13 cellular contexts compared by ENCODE assay signal in genomic region chr21:45322960-45323461, GRCh38. TPM values are rescaled to one million over a fixed set of nuclear protein-coding genes. Genes with fewer than 3 reads are reported as not detected.
DNase-seq lines count a peak whose midpoint lies in the region; ATAC-seq, FAIRE-seq and TF ChIP-seq lines count a peak whose summit lies in the region.
"Had no signal": no experiment of that assay in that cellular context is flagged by ENCODE, and none has a peak within 500 bp of the region (broad histone marks: within the 10 kb centered on the region; RNA-seq: fewer than 3 reads in every experiment).

No MANE protein-coding gene starts in this region.

- no peak for DNase-seq in activated naive CD4-positive, alpha-beta T cell treated with anti-CD3 and anti-CD28 coated beads for 36 hours
- DNase-seq in body of pancreas, result peak; percentile 54 to 76 (median 70)
- DNase-seq in HepG2 (ENCODE audit: low spot score), result no peak
- no peak for DNase-seq in vagina (ENCODE audit: extremely low spot score in 2 of 2)
- DNase-seq in 8988T, result no peak
- DNase-seq: hypothalamus; NCI-H1048; stimulated activated CD4-positive, alpha-beta T cell treated with anti-CD3 and anti-CD28 coated beads, Interleukin-12 subunit alpha, Interleukin-12 subunit beta, amount 100 ng/mL, for 4 hours had no signal

- H3K27me3 Mint-ChIP-seq in activated naive CD4-positive, alpha-beta T cell treated with anti-CD3 and anti-CD28 coated beads, Interleukin-2, amount 50 U/mL, for 24 hours, result no peaks in the 10 kb centered on the region
- no peaks in the 10 kb centered on the region for H3K27me3 Mint-ChIP-seq in activated naive CD4-positive, alpha-beta T cell treated with anti-CD3 and anti-CD28 coated beads for 36 hours (ENCODE audit: low read depth)

- H3K9me3 Mint-ChIP-seq in activated naive CD4-positive, alpha-beta T cell treated with anti-CD3 and anti-CD28 coated beads, Interleukin-2, amount 50 U/mL, for 24 hours, result no peaks in the 10 kb centered on the region
- no peaks in the 10 kb centered on the region for H3K9me3 Mint-ChIP-seq in activated naive CD4-positive, alpha-beta T cell treated with anti-CD3 and anti-CD28 coated beads for 36 hours

- H3K79me2 ChIP-seq in HepG2 (ENCODE audit: insufficient read depth, low read length), result no peaks in the 10 kb centered on the region

- intact Hi-C loops in activated naive CD4-positive, alpha-beta T cell treated with anti-CD3 and anti-CD28 coated beads for 36 hours (cut with micrococcal nuclease), result no loop called here
- intact Hi-C loops in body of pancreas (cut with DNase I), result loop anchor here (10.0 kb wide), 1 partner anchor 92 kb away; no protein-coding TSS in a partner anchor
- intact Hi-C loops in HepG2 (cut with micrococcal nuclease; ENCODE audit: unreplicated experiment), result no loop called here
- intact Hi-C loops in vagina (cut with DNase I), result no loop called here

- TF ChIP-seq CTCF in body of pancreas (IDR thresholded peaks at IDR 0.05) (no peak), HepG2 (CRISPR knock-in tag; IDR thresholded peaks at IDR 0.05) (no peak), vagina (IDR thresholded peaks at IDR 0.05) (no peak)

- peak; percentile 36 for ATAC-seq in body of pancreas
- no peak for ATAC-seq in HepG2
- ATAC-seq in GM21737 (IDR thresholded peaks at IDR 0.05; ENCODE audit: unreplicated experiment), result no peak
- ATAC-seq in GM21723 (IDR thresholded peaks at IDR 0.05; ENCODE audit: unreplicated experiment), result no peak

- POLR2A ChIA-PET in HepG2 (lab: Yijun Ruan, JAX), result interaction anchor here (1.2 to 2.6 kb wide), 8 partner anchors 14 to 148 kb away, joined by 3 to 15 read pairs (median 4); no protein-coding TSS in a partner anchor

- CTCF ChIA-PET in activated naive CD4-positive, alpha-beta T cell treated with anti-CD3 and anti-CD28 coated beads for 36 hours (lab: Charles Lee), result interaction anchor here (0.6 to 2.5 kb wide), 3 partner anchors 14 to 52 kb away, joined by 3 to 9 read pairs (median 6); no protein-coding TSS in a partner anchor
- CTCF ChIA-PET in HepG2 (lab: Yijun Ruan, JAX; ENCODE audit: low intra/inter-chr PET ratio, low total read pairs), result no interaction called here

- BruUV-seq in HepG2 (replicated peaks; lab: Mats Ljungman, UMichigan), result no TSS peak

- TF ChIP-seq POLR2A in body of pancreas (IDR thresholded peaks at IDR 0.05) (peak in 1 of 3 donors; percentile 15), HepG2 (IDR thresholded peaks at IDR 0.05; ENCODE audit: insufficient read depth in 1 of 2, low read depth in 2 of 2, low read length in 2 of 2) (no peak), vagina (IDR thresholded peaks at IDR 0.05) (no peak)

- TF ChIP-seq RAD21 in HepG2 (CRISPR knock-in tag; IDR thresholded peaks at IDR 0.05), result no peak

- H3K4me3 ChIP-seq in body of pancreas (no peak overlapping the region), HepG2 (replicated peaks in 1 of 3; ENCODE audit: insufficient read depth in 1 of 3, low read depth in 2 of 3, low read length in 3 of 3) (no peak overlapping the region), vagina (no peak overlapping the region)
- H3K4me3 ChIP-seq: dorsolateral prefrontal cortex, SK-N-MC had no signal

- no peak overlapping the region for H3K27ac Mint-ChIP-seq in activated naive CD4-positive, alpha-beta T cell treated with anti-CD3 and anti-CD28 coated beads, Interleukin-2, amount 50 U/mL, for 24 hours
- no peak overlapping the region for H3K27ac Mint-ChIP-seq in activated naive CD4-positive, alpha-beta T cell treated with anti-CD3 and anti-CD28 coated beads for 36 hours

- H3K4me1 ChIP-seq in body of pancreas, result peaks cover 84% of the 10 kb centered on the region
- peaks cover 74% of the 10 kb centered on the region for H3K4me1 ChIP-seq in HepG2 (ENCODE audit: insufficient read depth, low read length)
- peaks cover 63% of the 10 kb centered on the region for H3K4me1 ChIP-seq in vagina

- in situ Hi-C loops in HepG2 (cut with HindIII; ENCODE audit: extremely low pct_ligation_motif_present, low pct_unique_long_range_greater_than_20kb), result no loop called here

- H3K9ac ChIP-seq in HepG2 (ENCODE audit: insufficient read depth, low read depth, low read length), result no peak overlapping the region

- H3K4me2 ChIP-seq in HepG2 (ENCODE audit: low read depth, low read length), result peak overlapping the region; percentile 36; the same call in 1 of the 2 replicates

- peaks cover 34% of the 10 kb centered on the region for H3K4me1 Mint-ChIP-seq in activated naive CD4-positive, alpha-beta T cell treated with anti-CD3 and anti-CD28 coated beads, Interleukin-2, amount 50 U/mL, for 24 hours
- H3K4me1 Mint-ChIP-seq in activated naive CD4-positive, alpha-beta T cell treated with anti-CD3 and anti-CD28 coated beads for 36 hours (ENCODE audit: low read depth), result peaks cover 23% of the 10 kb centered on the region

- 25% methylated on average over 22 of the region's 22 CpGs; no CpG with 5 or more reads in 1 of the 2 donors for WGBS in body of pancreas, 2 donors
- WGBS in HepG2 (ENCODE audit: low lambda C conversion rate), result 9% methylated on average over 6 of the region's 22 CpGs

- H3K36me3 Mint-ChIP-seq in activated naive CD4-positive, alpha-beta T cell treated with anti-CD3 and anti-CD28 coated beads, Interleukin-2, amount 50 U/mL, for 24 hours, result no peaks in the 10 kb centered on the region
- no peaks in the 10 kb centered on the region for H3K36me3 Mint-ChIP-seq in activated naive CD4-positive, alpha-beta T cell treated with anti-CD3 and anti-CD28 coated beads for 36 hours (ENCODE audit: low read depth)

- H2AFZ ChIP-seq in HepG2 (ENCODE audit: low read length), result no peak overlapping the region

- H3K9me3 ChIP-seq in body of pancreas (no peaks in the 10 kb centered on the region), HepG2 (ENCODE audit: low read length) (no peaks in the 10 kb centered on the region), vagina (no peaks in the 10 kb centered on the region)

- H3K27ac ChIP-seq in body of pancreas (peak overlapping the region; percentile 37 to 96 (median 94)), HepG2 (ENCODE audit: extremely low read length, insufficient read depth, low read length) (no peak overlapping the region), vagina (peak overlapping the region; percentile 25)
- H3K27ac ChIP-seq: SK-N-MC had no signal

- H3K27me3 ChIP-seq in body of pancreas (no peaks in the 10 kb centered on the region), HepG2 (ENCODE audit: control insufficient read depth in 1 of 2, insufficient read depth in 2 of 2, low read length in 2 of 2) (no peaks in the 10 kb centered on the region), vagina (no peaks in the 10 kb centered on the region)

- no peaks in the 10 kb centered on the region for H3K36me3 ChIP-seq in body of pancreas (replicated peaks in 1 of 2; ENCODE audit: insufficient read depth in 1 of 2, low read depth in 2 of 2)
- no peaks in the 10 kb centered on the region for H3K36me3 ChIP-seq in HepG2 (replicated peaks in 1 of 2; ENCODE audit: control insufficient read depth in 1 of 2, insufficient read depth in 2 of 2, low read length in 2 of 2)
- no peaks in the 10 kb centered on the region for H3K36me3 ChIP-seq in vagina

- peak overlapping the region; percentile 7 for H3K4me3 Mint-ChIP-seq in activated naive CD4-positive, alpha-beta T cell treated with anti-CD3 and anti-CD28 coated beads, Interleukin-2, amount 50 U/mL, for 24 hours
- no peak overlapping the region for H3K4me3 Mint-ChIP-seq in activated naive CD4-positive, alpha-beta T cell treated with anti-CD3 and anti-CD28 coated beads for 36 hours

- FAIRE-seq in HepG2 (lab: Jason Lieb, UNC), result no peak

- H4K20me1 ChIP-seq in HepG2 (ENCODE audit: insufficient read depth, low read length), result no peaks in the 10 kb centered on the region

- no peak for TF ChIP-seq EP300 in HepG2 (IDR thresholded peaks at IDR 0.05; ENCODE audit: low read depth in 2 of 2, low read length in 2 of 2)
- no peak for TF ChIP-seq EP300 in HepG2 (CRISPR knock-in tag; IDR thresholded peaks at IDR 0.05; ENCODE audit: borderline replicate concordance)

RNA-seq across cellular contexts. Expression of gene POFUT2, which starts 35.3 kb away (rescaled TPM):
- 10 to 100 TPM; 14.4 to 15.9 TPM for total RNA-seq in activated naive CD4-positive, alpha-beta T cell treated with anti-CD3 and anti-CD28 coated beads for 36 hours
- total RNA-seq in body of pancreas (10 to 100 TPM; 16.3 to 46.1 TPM), HepG2 (2016; rRNA removed; fragmentation: Illumina TruSeq; extraction: Trizol) (9.8 and 24.0 TPM in 2 replicates), vagina (38.3 TPM)
- 2.9 and 4.1 TPM in 2 replicates for total RNA-seq in HepG2 (2016; cell fraction: cytosol; rRNA removed; fragmentation: Illumina TruSeq; extraction: Trizol; ENCODE audit: low read depth)
- 8.5 and 20.1 TPM in 2 replicates for total RNA-seq in HepG2 (2016; cell fraction: insoluble cytoplasmic fraction; rRNA removed; fragmentation: Illumina TruSeq; extraction: Trizol)
- total RNA-seq in HepG2 (2016; cell fraction: membrane; rRNA removed; fragmentation: Illumina TruSeq; extraction: Trizol), result 7.7 and 7.9 TPM in 2 replicates
- 29.0 and 30.4 TPM in 2 replicates for total RNA-seq in HepG2 (2016; cell fraction: nucleus; rRNA removed; fragmentation: Illumina TruSeq; extraction: Trizol)
- polyA plus RNA-seq in HepG2 (2011; rRNA removed), result 21.7 and 22.8 TPM in 2 replicates
- 14.9 and 16.0 TPM in 2 replicates for polyA plus RNA-seq in HepG2 (2011; cell fraction: cytosol; rRNA removed)
- polyA plus RNA-seq in HepG2 (2011; cell fraction: nucleus; rRNA removed), result 67.0 and 84.3 TPM in 2 replicates
- polyA plus RNA-seq in HepG2 (2012), result 25.3 and 34.5 TPM in 2 replicates
- polyA plus RNA-seq in HepG2 (2016; cell fraction: cytosol; fragmentation: Illumina TruSeq; extraction: Trizol; ENCODE audit: low read depth), result 3.3 and 3.7 TPM in 2 replicates
- polyA plus RNA-seq in HepG2 (2016; cell fraction: insoluble cytoplasmic fraction; fragmentation: Illumina TruSeq; extraction: Trizol; ENCODE audit: low read depth), result 7.8 and 10.0 TPM in 2 replicates
- polyA plus RNA-seq in HepG2 (2016; cell fraction: membrane; fragmentation: Illumina TruSeq; extraction: Trizol; ENCODE audit: low read depth), result 6.3 and 6.9 TPM in 2 replicates
- polyA plus RNA-seq in HepG2 (2016; cell fraction: nucleus; fragmentation: Illumina TruSeq; extraction: Trizol; ENCODE audit: insufficient read depth, low read depth), result 66.5 TPM in 2 replicates
- polyA minus RNA-seq in HepG2 (2011; rRNA and poly(A)+ RNA removed; ENCODE audit: low replicate concordance), result 10.4 and 14.1 TPM in 2 replicates
- polyA minus RNA-seq in HepG2 (2011; cell fraction: cytosol; rRNA and poly(A)+ RNA removed), result 8.6 and 9.1 TPM in 2 replicates
- 22.9 and 23.1 TPM in 2 replicates for polyA minus RNA-seq in HepG2 (2011; cell fraction: nucleus; rRNA and poly(A)+ RNA removed)

Comparison
In these comparisons a context has a peak if more than half of its experiments do, and no peak if none do; other contexts are left out.
1. DNase-seq: peak in body of pancreas (4 of 4); none in activated naive CD4-positive, alpha-beta T cell treated with anti-CD3 and anti-CD28 coated beads for 36 hours (single experiment), HepG2 (single experiment), vagina (0 of 2) and 8988T (single experiment).